8 cellular contexts compared by ENCODE assay signal in genomic region chr20:35662541-35662940, GRCh38. TPM values are rescaled to one million over a fixed set of nuclear protein-coding genes. Genes with fewer than 3 reads are reported as not detected.
DNase-seq lines count a peak whose midpoint lies in the region; ATAC-seq and TF ChIP-seq lines count a peak whose summit lies in the region.

No MANE protein-coding gene starts in this region.

- H3K4me3 ChIP-seq in DOHH2 (ENCODE audit: low read length) (peak overlapping the region; percentile 78), OCI-LY7 (ENCODE audit: low read depth, low read length, poor library complexity, severe bottlenecking) (peak overlapping the region; percentile 76), trophoblast cell (ENCODE audit: low read depth, low read length) (no peak overlapping the region)
- peak overlapping the region; percentile 8 for H3K4me3 ChIP-seq in effector memory CD4-positive, alpha-beta T cell (ENCODE audit: insufficient read depth, low read depth, low read length, poor library complexity, severe bottlenecking)

- H3K4me2 ChIP-seq in DOHH2 (ENCODE audit: low read length) (peak overlapping the region; percentile 99), OCI-LY7 (ENCODE audit: low read length) (peak overlapping the region; percentile 96), trophoblast cell (ENCODE audit: low read length) (peak overlapping the region; percentile 53)

- H3K79me2 ChIP-seq in DOHH2 (ENCODE audit: control insufficient read depth, low read length) (peaks cover 76% of the 10 kb centered on the region), OCI-LY7 (ENCODE audit: insufficient read depth, low read depth, low read length) (peaks cover 72% of the 10 kb centered on the region), trophoblast cell (ENCODE audit: control insufficient read depth, insufficient read depth, low read length, poor library complexity) (peaks cover 23% of the 10 kb centered on the region)

- H2AK5ac ChIP-seq in trophoblast cell (ENCODE audit: low read length): no peak overlapping the region

- H4K12ac ChIP-seq in trophoblast cell (ENCODE audit: low read depth, low read length): no peak overlapping the region

- BruUV-seq in OCI-LY7 (replicated peaks; lab: Mats Ljungman, UMichigan): no TSS peak

- H3K9me3 ChIP-seq in DOHH2 (ENCODE audit: control insufficient read depth, insufficient read depth, low read length): no peaks in the 10 kb centered on the region
- no peaks in the 10 kb centered on the region; the same call in 1 of the 2 replicates for H3K9me3 ChIP-seq in OCI-LY7 (ENCODE audit: low read length)
- no peaks in the 10 kb centered on the region for H3K9me3 ChIP-seq in effector memory CD4-positive, alpha-beta T cell (ENCODE audit: control insufficient read depth, low read length)
- no peaks in the 10 kb centered on the region for H3K9me3 ChIP-seq in trophoblast cell (ENCODE audit: insufficient read depth, low read depth, low read length)

- H3K36me3 ChIP-seq in DOHH2 (ENCODE audit: control insufficient read depth, low read length) (peaks cover 58% of the 10 kb centered on the region), OCI-LY7 (ENCODE audit: insufficient read depth, low read length) (peaks cover 46% of the 10 kb centered on the region), trophoblast cell (ENCODE audit: control insufficient read depth in 1 of 2, insufficient read depth in 2 of 2, low read length in 2 of 2) (peaks cover 0 to 2% of the 10 kb centered on the region in 2 experiments)
- H3K36me3 ChIP-seq in effector memory CD4-positive, alpha-beta T cell (ENCODE audit: control insufficient read depth, insufficient read depth, low read length): no peaks in the 10 kb centered on the region

- H2BK12ac ChIP-seq in trophoblast cell (ENCODE audit: low read length): no peak overlapping the region

- no peak overlapping the region for H2AFZ ChIP-seq in OCI-LY7 (ENCODE audit: low read length)
- H2AFZ ChIP-seq in trophoblast cell (ENCODE audit: insufficient read depth, low read length, poor library complexity): no peak overlapping the region

- H3K9ac ChIP-seq in trophoblast cell (ENCODE audit: low read length): no peak overlapping the region

- CTCF ChIA-PET in OCI-LY7 (lab: Charles Lee; ENCODE audit: unreplicated experiment): no interaction called here

- POLR2A ChIA-PET in OCI-LY7 (lab: Charles Lee): interaction anchor here (0.5 kb wide), 1 partner anchor 31 kb away, joined by 3 read pairs; no protein-coding TSS in a partner anchor

- no peak overlapping the region for H2BK5ac ChIP-seq in trophoblast cell (ENCODE audit: low read depth, low read length, poor library complexity)

- H3K27ac ChIP-seq in DOHH2 (ENCODE audit: low read depth, low read length) (no peak overlapping the region), OCI-LY7 (ENCODE audit: low read depth, low read length, poor library complexity, severe bottlenecking) (no peak overlapping the region), trophoblast cell (ENCODE audit: low read depth, low read length) (no peak overlapping the region)
- H3K27ac ChIP-seq in effector memory CD4-positive, alpha-beta T cell (ENCODE audit: insufficient read depth, low read length, poor library complexity, severe bottlenecking): peak overlapping the region; percentile 97

- H3K9me2 ChIP-seq in DOHH2 (replicated peaks; ENCODE audit: control insufficient read depth, low read length): no peaks in the 10 kb centered on the region
- no peaks in the 10 kb centered on the region for H3K9me2 ChIP-seq in OCI-LY7 (ENCODE audit: insufficient read depth, low read length)

- intact Hi-C loops in OCI-LY7 (cut with micrococcal nuclease; ENCODE audit: unreplicated experiment): loop anchor here (5.0 to 10.0 kb wide), 2 partner anchors 80 to 98 kb away; partner anchors contain the start of gene RBM39

- peak overlapping the region; percentile 77 for H3K4ac ChIP-seq in trophoblast cell (ENCODE audit: low read depth, low read length)

- H2BK120ac ChIP-seq in trophoblast cell (ENCODE audit: insufficient read depth, low read length, poor library complexity): no peak overlapping the region

- TF ChIP-seq CTCF in DOHH2 (IDR thresholded peaks at IDR 0.05; ENCODE audit: low read depth, low read length, poor library complexity, severe bottlenecking) (no peak), OCI-LY7 (conservative IDR thresholded peaks at IDR 0.05; ENCODE audit: low read length) (no peak)

- H4K20me1 ChIP-seq in DOHH2 (ENCODE audit: control insufficient read depth, insufficient read depth, low read depth, low read length): peaks cover 42% of the 10 kb centered on the region
- H4K20me1 ChIP-seq in OCI-LY7 (ENCODE audit: insufficient read depth, low read length): peaks cover 50% of the 10 kb centered on the region

- DNase-seq in OCI-LY7 (ENCODE audit: low spot score) (no peak), trophoblast cell (no peak), middle frontal gyrus (ENCODE audit: extremely low spot score, low spot score) (no peak), DMS53 treated with DMSO at 0.1 percent for 48 hours (lab: John Stamatoyannopoulos, UW; ENCODE audit: unreplicated experiment) (no peak)
- DNase-seq in effector memory CD4-positive, alpha-beta T cell: no peak
- no peak for DNase-seq in stimulated activated CD8-positive, alpha-beta memory T cell treated with anti-CD3 and anti-CD28 coated beads, Interleukin-4, amount 100 ng/mL, for 48 hours

- no CpG with 5 or more reads among the region's 2 CpGs for WGBS in trophoblast cell (ENCODE audit: extremely low coverage, insufficient coverage, insufficient read length)

- no peak overlapping the region for H3K14ac ChIP-seq in trophoblast cell (ENCODE audit: low read length)

- 0 out of 2 replicates have a peak, but pooled peaks cover 5% of the 10 kb centered on the region for H3F3A ChIP-seq in DOHH2 (ENCODE audit: control insufficient read depth, insufficient read depth)

- peaks cover 60% of the 10 kb centered on the region for H3K4me1 ChIP-seq in DOHH2 (ENCODE audit: control insufficient read depth, low read length)
- H3K4me1 ChIP-seq in OCI-LY7 (ENCODE audit: insufficient read depth, low read length, poor library complexity, severe bottlenecking): peaks cover 39% of the 10 kb centered on the region
- peaks cover 44% of the 10 kb centered on the region for H3K4me1 ChIP-seq in effector memory CD4-positive, alpha-beta T cell (ENCODE audit: control insufficient read depth, insufficient read depth, low read length, poor library complexity, severe bottlenecking)
- H3K4me1 ChIP-seq in trophoblast cell (ENCODE audit: control insufficient read depth in 1 of 2, insufficient read depth in 2 of 2, low read length in 2 of 2): peaks cover 4 to 5% of the 10 kb centered on the region in 2 experiments

- peaks cover 11% of the 10 kb centered on the region for H3K79me1 ChIP-seq in trophoblast cell (ENCODE audit: low read length)

- no peaks in the 10 kb centered on the region for H3K27me3 ChIP-seq in DOHH2 (ENCODE audit: control insufficient read depth, low read length)
- H3K27me3 ChIP-seq in effector memory CD4-positive, alpha-beta T cell (replicated peaks; ENCODE audit: control insufficient read depth, insufficient read depth, low read length, poor library complexity, severe bottlenecking): no peaks in the 10 kb centered on the region
- H3K27me3 ChIP-seq in trophoblast cell (ENCODE audit: insufficient read depth, low read length): no peaks in the 10 kb centered on the region

- no peak overlapping the region for H4K8ac ChIP-seq in trophoblast cell (ENCODE audit: low read depth, low read length)

- no peak overlapping the region for H3K23ac ChIP-seq in trophoblast cell (ENCODE audit: low read length)

- no peak overlapping the region for H4K91ac ChIP-seq in trophoblast cell (ENCODE audit: low read depth, low read length)

- no peak for ATAC-seq in GM21825 (IDR thresholded peaks at IDR 0.05; ENCODE audit: unreplicated experiment)

- H3K18ac ChIP-seq in trophoblast cell (ENCODE audit: low read length): no peak overlapping the region

RNA-seq across cellular contexts. Expression of gene CPNE1, which starts 2.2 kb away (rescaled TPM):
- total RNA-seq in OCI-LY7 (2014; rRNA removed; shearing (Covaris generic)): 83.3 and 83.7 TPM in 2 replicates
- total RNA-seq in OCI-LY7 (2022): 193 and 202 TPM in 2 replicates
- 121 and 122 TPM in 2 replicates for polyA plus RNA-seq in trophoblast cell (2013)

RNA-seq across cellular contexts. Expression of gene RBM12, which starts 2.2 kb away (rescaled TPM):
- total RNA-seq in OCI-LY7 (2014; rRNA removed; shearing (Covaris generic)): 63.8 and 66.3 TPM in 2 replicates
- total RNA-seq in OCI-LY7 (2022): 152 and 160 TPM in 2 replicates
- 99.5 and 101 TPM in 2 replicates for polyA plus RNA-seq in trophoblast cell (2013)

RNA-seq across cellular contexts. Expression of gene NFS1, which starts 36.6 kb away (rescaled TPM):
- 32.8 and 56.2 TPM in 2 replicates for total RNA-seq in OCI-LY7 (2014; rRNA removed; shearing (Covaris generic))
- 41.3 and 43.4 TPM in 2 replicates for total RNA-seq in OCI-LY7 (2022)
- polyA plus RNA-seq in trophoblast cell (2013): 11.7 and 11.8 TPM in 2 replicates

RNA-seq across cellular contexts. Expression of gene ROMO1, which starts 36.7 kb away (rescaled TPM):
- total RNA-seq in OCI-LY7 (2014; rRNA removed; shearing (Covaris generic)): 393 and 411 TPM in 2 replicates
- total RNA-seq in OCI-LY7 (2022): 109 and 164 TPM in 2 replicates
- polyA plus RNA-seq in trophoblast cell (2013): 506 and 511 TPM in 2 replicates

RNA-seq across cellular contexts. Expression of gene SPAG4, which starts 46.9 kb away (rescaled TPM):
- total RNA-seq in OCI-LY7 (2014; rRNA removed; shearing (Covaris generic)): 12.1 and 24.7 TPM in 2 replicates
- 58.2 and 64.2 TPM in 2 replicates for total RNA-seq in OCI-LY7 (2022)
- polyA plus RNA-seq in trophoblast cell (2013): 2.7 and 3.1 TPM in 2 replicates
